ENCODE assay signal across 8 cellular contexts in the genomic region with DNA sequence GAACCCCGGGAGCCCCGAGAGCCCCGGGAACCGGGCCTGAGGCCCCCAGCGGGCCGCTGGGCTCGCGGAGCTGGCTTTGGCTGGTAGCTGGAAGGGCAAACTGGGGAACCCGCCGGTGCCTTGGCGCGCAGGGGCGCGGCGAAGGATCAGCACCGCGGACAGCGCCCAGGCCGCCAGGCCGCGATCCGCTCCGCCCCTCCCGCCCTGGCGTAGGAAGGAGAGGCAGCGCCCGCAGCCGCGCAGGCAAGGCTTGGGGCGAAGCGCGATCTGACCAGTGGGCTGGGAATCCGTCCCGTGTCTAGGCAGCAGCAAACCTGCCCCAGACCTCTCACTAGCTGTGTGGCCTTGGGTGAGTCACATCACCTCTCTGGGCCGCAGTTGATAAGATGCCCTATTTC. TPM values are rescaled to one million over a fixed set of nuclear protein-coding genes. Genes with fewer than 3 reads are reported as not detected.
DNase-seq lines count a peak whose midpoint lies in the region; ATAC-seq, FAIRE-seq and TF ChIP-seq lines count a peak whose summit lies in the region.

No MANE protein-coding gene starts in this region.

- CTCF ChIA-PET in activated CD4-positive, alpha-beta T cell treated with anti-CD3 and anti-CD28 coated beads for 36 hours (lab: Charles Lee) = interaction anchor here (1.0 kb wide), 1 partner anchor 312 kb away, joined by 3 read pairs; no protein-coding TSS in a partner anchor

- DNase-seq in GM12892 (ENCODE audit: insufficient read length) (peak; percentile 90), NCI-H1930 (lab: John Stamatoyannopoulos, UW) (peak; percentile 47 to 63), kidney epithelial cell (ENCODE audit: low read depth) (peak; percentile 9), NCI-H1694 treated with DMSO at 0.1 percent for 48 hours (lab: John Stamatoyannopoulos, UW) (no peak)
- DNase-seq in activated CD4-positive, alpha-beta T cell treated with anti-CD3 and anti-CD28 coated beads for 36 hours = peak; percentile 84
- peak; percentile 62 to 65 for DNase-seq in central memory CD8-positive, alpha-beta T cell (ENCODE audit: low spot score in 2 of 2)
- peak; percentile 63 for DNase-seq in stimulated activated CD4-positive, alpha-beta T cell treated with anti-CD3 and anti-CD28 coated beads, Interleukin-1b, Interleukin-23, amount 100 ng/mL, for 48 hours

- FAIRE-seq in GM12892 (lab: Jason Lieb, UNC) = peak; percentile 73

- H3K36me3 Mint-ChIP-seq in activated CD4-positive, alpha-beta T cell treated with anti-CD3 and anti-CD28 coated beads for 36 hours (ENCODE audit: low read depth) = no peaks in the 10 kb centered on the region
- H3K36me3 Mint-ChIP-seq in central memory CD8-positive, alpha-beta T cell (ENCODE audit: insufficient read depth) = peaks cover 2% of the 10 kb centered on the region

- no peak for TF ChIP-seq POLR2A in GM12892 (IDR thresholded peaks at IDR 0.05; ENCODE audit: low read depth, low read length)

- H3K27me3 Mint-ChIP-seq in activated CD4-positive, alpha-beta T cell treated with anti-CD3 and anti-CD28 coated beads for 36 hours = peaks cover 45% of the 10 kb centered on the region
- peaks cover 62% of the 10 kb centered on the region for H3K27me3 Mint-ChIP-seq in central memory CD8-positive, alpha-beta T cell

- no peak overlapping the region for H3K4me3 Mint-ChIP-seq in activated CD4-positive, alpha-beta T cell treated with anti-CD3 and anti-CD28 coated beads for 36 hours
- H3K4me3 Mint-ChIP-seq in central memory CD8-positive, alpha-beta T cell = no peak overlapping the region

- no peak overlapping the region for H3K27ac Mint-ChIP-seq in activated CD4-positive, alpha-beta T cell treated with anti-CD3 and anti-CD28 coated beads for 36 hours
- H3K27ac Mint-ChIP-seq in central memory CD8-positive, alpha-beta T cell (ENCODE audit: low read depth) = no peak overlapping the region

- no peak overlapping the region for H3K4me3 ChIP-seq in kidney epithelial cell (ENCODE audit: low read depth, low read length)

- no peaks in the 10 kb centered on the region for H3K4me1 Mint-ChIP-seq in activated CD4-positive, alpha-beta T cell treated with anti-CD3 and anti-CD28 coated beads for 36 hours
- no peaks in the 10 kb centered on the region for H3K4me1 Mint-ChIP-seq in central memory CD8-positive, alpha-beta T cell

- no peak for TF ChIP-seq CTCF in kidney epithelial cell (IDR thresholded peaks at IDR 0.05; ENCODE audit: insufficient read depth, low read length, poor library complexity, severe bottlenecking)

- H3K36me3 ChIP-seq in kidney epithelial cell (ENCODE audit: control insufficient read depth, insufficient read depth, low read length) = no peaks in the 10 kb centered on the region

- intact Hi-C loops in activated CD4-positive, alpha-beta T cell treated with anti-CD3 and anti-CD28 coated beads for 36 hours (cut with DNase I, micrococcal nuclease) = no loop called here

- ATAC-seq in activated CD4-positive, alpha-beta T cell treated with anti-CD3 and anti-CD28 coated beads for 36 hours = peak; percentile 97
- peak; percentile 89 for ATAC-seq in central memory CD8-positive, alpha-beta T cell (replicated peaks; ENCODE audit: extremely low read depth, poor library complexity, severe bottlenecking)
- no peak for ATAC-seq in HG03565 (IDR thresholded peaks at IDR 0.05; ENCODE audit: unreplicated experiment)

- POLR2A ChIA-PET in activated CD4-positive, alpha-beta T cell treated with anti-CD3 and anti-CD28 coated beads for 36 hours (lab: Charles Lee) = no interaction called here

- H3K9me3 Mint-ChIP-seq in activated CD4-positive, alpha-beta T cell treated with anti-CD3 and anti-CD28 coated beads for 36 hours (ENCODE audit: low read depth) = no peaks in the 10 kb centered on the region
- no peaks in the 10 kb centered on the region for H3K9me3 Mint-ChIP-seq in central memory CD8-positive, alpha-beta T cell

- peaks cover 41% of the 10 kb centered on the region for H3K27me3 ChIP-seq in kidney epithelial cell (ENCODE audit: control insufficient read depth, insufficient read depth, low read length)

RNA-seq across cellular contexts. Expression of a gene that starts 0.3 kb away (rescaled TPM):
- not detected for polyA plus RNA-seq in GM12892 (2012; ENCODE audit: missing spikeins)
- not detected for total RNA-seq in activated CD4-positive, alpha-beta T cell treated with anti-CD3 and anti-CD28 coated beads for 36 hours
- total RNA-seq in kidney epithelial cell = not detected in 2 replicates

RNA-seq across cellular contexts. Expression of a gene that starts 38.2 kb away (rescaled TPM):
- polyA plus RNA-seq in GM12892 (2012; ENCODE audit: missing spikeins) = 27.1 TPM
- total RNA-seq in activated CD4-positive, alpha-beta T cell treated with anti-CD3 and anti-CD28 coated beads for 36 hours = 100 to 1,000 TPM; 107 to 123 TPM
- total RNA-seq in kidney epithelial cell = 64.4 and 69.9 TPM in 2 replicates

RNA-seq across cellular contexts. Expression of a gene that starts 46.5 kb away (rescaled TPM):
- not detected for polyA plus RNA-seq in GM12892 (2012; ENCODE audit: missing spikeins)
- under 1 TPM; 0.64 to 0.86 TPM for total RNA-seq in activated CD4-positive, alpha-beta T cell treated with anti-CD3 and anti-CD28 coated beads for 36 hours
- total RNA-seq in kidney epithelial cell = 42.8 and 51.6 TPM in 2 replicates

Comparison
In these comparisons a context has a peak if more than half of its experiments do, and no peak if none do; other contexts are left out.
1. RNA of a gene that starts 46.5 kb away (total RNA-seq): 42.8 to 51.6 TPM in kidney epithelial cell; 0.64 to 0.86 TPM in activated CD4-positive, alpha-beta T cell treated with anti-CD3 and anti-CD28 coated beads for 36 hours; every median in the first group is over 10 times any median in the second.